ENCODE assay signal across 17 cellular contexts in the genomic region with DNA sequence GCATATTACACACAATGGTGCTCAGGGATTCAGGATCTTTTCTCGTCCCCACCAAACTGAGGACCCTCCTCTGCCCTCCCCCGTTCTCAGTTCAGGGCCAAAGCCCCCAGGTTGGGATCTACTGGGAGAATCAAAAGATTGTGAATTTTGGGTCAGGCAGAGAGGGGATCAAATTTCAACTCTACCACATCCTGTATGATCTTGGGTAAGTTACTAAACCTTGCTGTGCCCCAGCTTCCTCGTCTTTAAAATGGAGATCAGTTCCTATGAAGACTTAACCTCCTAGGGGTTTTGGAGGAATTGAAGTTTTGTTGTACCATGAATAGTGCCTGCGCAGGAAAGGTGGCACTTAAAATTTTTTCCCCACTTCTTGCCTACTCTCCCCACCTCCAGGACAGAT.
DNase-seq lines count a peak whose midpoint lies in the region; ATAC-seq, FAIRE-seq and TF ChIP-seq lines count a peak whose summit lies in the region.
"Had no signal": no experiment of that assay in that cellular context is flagged by ENCODE, and none has a peak within 500 bp of the region (broad histone marks: within the 10 kb centered on the region; RNA-seq: fewer than 3 reads in every experiment).

No MANE protein-coding gene starts in this region.

- H3K4me3 ChIP-seq in ascending aorta = no peak overlapping the region
- H3K4me3 ChIP-seq in smooth muscle cell = no peak overlapping the region
- no peak overlapping the region for H3K4me3 ChIP-seq in HepG2 (replicated peaks in 1 of 3; ENCODE audit: insufficient read depth in 1 of 3, low read depth in 2 of 3, low read length in 3 of 3)

- no peak for TF ChIP-seq RAD21 in HepG2 (CRISPR knock-in tag; IDR thresholded peaks at IDR 0.05)

- CTCF ChIA-PET in HepG2 (lab: Yijun Ruan, JAX; ENCODE audit: low intra/inter-chr PET ratio, low total read pairs) = no interaction called here
- CTCF ChIA-PET in activated CD4-positive, alpha-beta T cell treated with anti-CD3 and anti-CD28 coated beads for 36 hours (lab: Charles Lee) = no interaction called here

- no peak overlapping the region for H3K27ac Mint-ChIP-seq in activated CD4-positive, alpha-beta T cell treated with anti-CD3 and anti-CD28 coated beads for 36 hours
- H3K27ac Mint-ChIP-seq: activated CD8-positive, alpha-beta T cell treated with anti-CD3 and anti-CD28 coated beads for 36 hours; activated naive CD4-positive, alpha-beta T cell treated with anti-CD3 and anti-CD28 coated beads, Interleukin-2, amount 50 U/mL, for 72 hours; B cell; dendritic cell treated with granulocyte-macrophage colony-stimulating factor and Interleukin-4, amounts not matched to agents 40 ng/mL and 50 ng/mL, for 4 days; T-cell had no signal

- no peaks in the 10 kb centered on the region for H3K9me3 Mint-ChIP-seq in activated CD4-positive, alpha-beta T cell treated with anti-CD3 and anti-CD28 coated beads for 36 hours (ENCODE audit: low read depth)
- H3K9me3 Mint-ChIP-seq: activated CD8-positive, alpha-beta T cell treated with anti-CD3 and anti-CD28 coated beads for 36 hours; activated naive CD4-positive, alpha-beta T cell treated with anti-CD3 and anti-CD28 coated beads, Interleukin-2, amount 50 U/mL, for 72 hours; dendritic cell treated with granulocyte-macrophage colony-stimulating factor and Interleukin-4, amounts not matched to agents 40 ng/mL and 50 ng/mL, for 4 days; T-cell had no signal

- H3K79me2 ChIP-seq in smooth muscle cell (ENCODE audit: low read depth) (peaks cover 77% of the 10 kb centered on the region), HepG2 (ENCODE audit: insufficient read depth, low read length) (no peaks in the 10 kb centered on the region)

- FAIRE-seq in HepG2 (lab: Jason Lieb, UNC) = no peak
- FAIRE-seq: small intestine had no signal

- peak overlapping the region; percentile 63 to 73 for H3K27ac ChIP-seq in ascending aorta
- H3K27ac ChIP-seq in smooth muscle cell (ENCODE audit: low read depth) = peak overlapping the region; percentile 90
- H3K27ac ChIP-seq in HepG2 (ENCODE audit: extremely low read length, insufficient read depth, low read length) = no peak overlapping the region

- H3K36me3 ChIP-seq in ascending aorta (no peaks in the 10 kb centered on the region), smooth muscle cell (ENCODE audit: low read depth) (no peaks in the 10 kb centered on the region), HepG2 (replicated peaks in 1 of 2; ENCODE audit: control insufficient read depth in 1 of 2, insufficient read depth in 2 of 2, low read length in 2 of 2) (no peaks in the 10 kb centered on the region)

- BruUV-seq in HepG2 (replicated peaks; lab: Mats Ljungman, UMichigan) = no TSS peak

- in situ Hi-C loops in HepG2 (cut with HindIII; ENCODE audit: extremely low pct_ligation_motif_present, low pct_unique_long_range_greater_than_20kb) = no loop called here

- H3K36me3 Mint-ChIP-seq in activated CD4-positive, alpha-beta T cell treated with anti-CD3 and anti-CD28 coated beads for 36 hours (ENCODE audit: low read depth) = no peaks in the 10 kb centered on the region
- H3K36me3 Mint-ChIP-seq: activated naive CD4-positive, alpha-beta T cell treated with anti-CD3 and anti-CD28 coated beads, Interleukin-2, amount 50 U/mL, for 72 hours; T-cell had no signal

- no peaks in the 10 kb centered on the region for H3K4me1 Mint-ChIP-seq in activated CD4-positive, alpha-beta T cell treated with anti-CD3 and anti-CD28 coated beads for 36 hours
- H3K4me1 Mint-ChIP-seq: B cell, T-cell had no signal

- H3K4me1 ChIP-seq in ascending aorta (peaks cover 0 to 21% of the 10 kb centered on the region in 2 donors), smooth muscle cell (ENCODE audit: low read depth) (peaks cover 11% of the 10 kb centered on the region), HepG2 (ENCODE audit: insufficient read depth, low read length) (peaks cover 13% of the 10 kb centered on the region)

- H3F3A ChIP-seq in smooth muscle cell (ENCODE audit: low read depth) = peaks cover 43% of the 10 kb centered on the region

- H3K27me3 ChIP-seq in ascending aorta (no peaks in the 10 kb centered on the region), smooth muscle cell (ENCODE audit: low read depth) (no peaks in the 10 kb centered on the region), HepG2 (ENCODE audit: control insufficient read depth in 1 of 2, insufficient read depth in 2 of 2, low read length in 2 of 2) (no peaks in the 10 kb centered on the region)

- H3K9me3 ChIP-seq in ascending aorta = no peaks in the 10 kb centered on the region
- H3K9me3 ChIP-seq in smooth muscle cell (replicated peaks; ENCODE audit: low read depth) = no peaks in the 10 kb centered on the region
- H3K9me3 ChIP-seq in HepG2 (ENCODE audit: low read length) = no peaks in the 10 kb centered on the region

- H3K4me3 Mint-ChIP-seq in activated CD4-positive, alpha-beta T cell treated with anti-CD3 and anti-CD28 coated beads for 36 hours = no peak overlapping the region
- H3K4me3 Mint-ChIP-seq: activated CD8-positive, alpha-beta T cell treated with anti-CD3 and anti-CD28 coated beads for 36 hours; B cell; dendritic cell treated with granulocyte-macrophage colony-stimulating factor and Interleukin-4, amounts not matched to agents 40 ng/mL and 50 ng/mL, for 4 days; T-cell had no signal

- no peak for TF ChIP-seq EP300 in HepG2 (IDR thresholded peaks at IDR 0.05; ENCODE audit: low read depth in 2 of 2, low read length in 2 of 2)
- no peak for TF ChIP-seq EP300 in HepG2 (CRISPR knock-in tag; IDR thresholded peaks at IDR 0.05; ENCODE audit: borderline replicate concordance)

- H4K20me1 ChIP-seq in smooth muscle cell (ENCODE audit: low read depth) (peaks cover 56% of the 10 kb centered on the region), HepG2 (ENCODE audit: insufficient read depth, low read length) (no peaks in the 10 kb centered on the region)

- intact Hi-C loops in ascending aorta (cut with DNase I) = loop anchor here (5.0 kb wide), 2 partner anchors 41 to 121 kb away; no protein-coding TSS in a partner anchor
- intact Hi-C loops in HepG2 (cut with micrococcal nuclease; ENCODE audit: unreplicated experiment) = no loop called here
- intact Hi-C loops in activated CD4-positive, alpha-beta T cell treated with anti-CD3 and anti-CD28 coated beads for 36 hours (cut with DNase I, micrococcal nuclease) = no loop called here

- H3K4me2 ChIP-seq in smooth muscle cell (peak overlapping the region; percentile 54), HepG2 (ENCODE audit: low read depth, low read length) (no peak overlapping the region)

- H3K9ac ChIP-seq in smooth muscle cell (ENCODE audit: low read depth) (no peak overlapping the region), HepG2 (ENCODE audit: insufficient read depth, low read depth, low read length) (no peak overlapping the region)

- POLR2A ChIA-PET in HepG2 (lab: Yijun Ruan, JAX) = no interaction called here
- POLR2A ChIA-PET in activated CD4-positive, alpha-beta T cell treated with anti-CD3 and anti-CD28 coated beads for 36 hours (lab: Charles Lee) = no interaction called here

- peak; percentile 34 for DNase-seq in HCEC 1CT
- DNase-seq in ascending aorta (ENCODE audit: low spot score in 2 of 2) = no peak
- DNase-seq in iPS DF 4.7 (ENCODE audit: extremely low read depth, low spot score) = peak; percentile 38
- no peak for DNase-seq in smooth muscle cell (lab: John Stamatoyannopoulos, UW; ENCODE audit: unreplicated experiment)
- DNase-seq in HepG2 (ENCODE audit: low spot score) = no peak
- no peak for DNase-seq in activated CD4-positive, alpha-beta T cell treated with anti-CD3 and anti-CD28 coated beads for 36 hours
- DNase-seq: activated CD8-positive, alpha-beta T cell treated with anti-CD3 and anti-CD28 coated beads for 36 hours; activated T-cell treated with anti-CD3 and anti-CD28 coated beads, Interleukin-2, amount 50 U/mL, for 48 hours; left cardiac atrium; NCI-H146; small intestine; T-cell had no signal

- WGBS in smooth muscle cell (ENCODE audit: low lambda C conversion rate) = 82% methylated on average over 4 of the region's 4 CpGs
- 97% methylated on average over 4 of the region's 4 CpGs for WGBS in HepG2 (ENCODE audit: low lambda C conversion rate)

- H3K27me3 Mint-ChIP-seq in activated CD4-positive, alpha-beta T cell treated with anti-CD3 and anti-CD28 coated beads for 36 hours = peaks cover 3% of the 10 kb centered on the region
- H3K27me3 Mint-ChIP-seq: dendritic cell treated with granulocyte-macrophage colony-stimulating factor and Interleukin-4, amounts not matched to agents 40 ng/mL and 50 ng/mL, for 4 days had no signal

- H2AFZ ChIP-seq in smooth muscle cell (ENCODE audit: low read depth) = no peak overlapping the region
- no peak overlapping the region for H2AFZ ChIP-seq in HepG2 (ENCODE audit: low read length)

- TF ChIP-seq POLR2A in HepG2 (IDR thresholded peaks at IDR 0.05; ENCODE audit: insufficient read depth in 1 of 2, low read depth in 2 of 2, low read length in 2 of 2) = no peak

- no peak for TF ChIP-seq CTCF in ascending aorta (IDR thresholded peaks at IDR 0.05)
- TF ChIP-seq CTCF in smooth muscle cell (IDR thresholded peaks at IDR 0.05; ENCODE audit: borderline replicate concordance, insufficient read depth, poor library complexity, severe bottlenecking) = no peak
- TF ChIP-seq CTCF in HepG2 (CRISPR knock-in tag; IDR thresholded peaks at IDR 0.05) = no peak

- ATAC-seq in HepG2 (no peak), GM21526 (IDR thresholded peaks at IDR 0.05; ENCODE audit: low FRiP score, unreplicated experiment) (no peak), GM21360 (IDR thresholded peaks at IDR 0.05; ENCODE audit: unreplicated experiment) (no peak)
- ATAC-seq in activated CD4-positive, alpha-beta T cell treated with anti-CD3 and anti-CD28 coated beads for 36 hours = no peak
- ATAC-seq: activated CD8-positive, alpha-beta T cell treated with anti-CD3 and anti-CD28 coated beads for 36 hours; activated naive CD4-positive, alpha-beta T cell treated with anti-CD3 and anti-CD28 coated beads, Interleukin-2, amount 50 U/mL, for 72 hours; T-cell had no signal

TF ChIP-seq in HepG2, 621 proteins besides CTCF, POLR2A, EP300 and RAD21 (continues in another document):
- TF ChIP-seq ZNF3 (CRISPR knock-in tag; IDR thresholded peaks at IDR 0.05) (no peak), ONECUT2 (CRISPR knock-in tag; IDR thresholded peaks at IDR 0.05) (no peak), ARNTL (CRISPR knock-in tag; IDR thresholded peaks at IDR 0.05) (no peak), NONO (IDR thresholded peaks at IDR 0.05) (no peak), NONO (CRISPR knock-in tag; conservative IDR thresholded peaks at IDR 0.05) (no peak), HOXA5 (CRISPR knock-in tag; IDR thresholded peaks at IDR 0.05) (no peak), NR2F1 (CRISPR knock-in tag; IDR thresholded peaks at IDR 0.05) (no peak)

Comparison
In these comparisons a context has a peak if more than half of its experiments do, and no peak if none do; other contexts are left out.
1. DNase-seq: peak in HCEC 1CT (single experiment) and iPS DF 4.7 (single experiment); none in ascending aorta (0 of 2), smooth muscle cell (single experiment), HepG2 (single experiment) and activated CD4-positive, alpha-beta T cell treated with anti-CD3 and anti-CD28 coated beads for 36 hours (single experiment).